In genomic region chr4:47926667-47927258, GRCh38 we compare ENCODE assay signal across 8 cellular contexts. TPM values are rescaled to one million over a fixed set of nuclear protein-coding genes. Genes with fewer than 3 reads are reported as not detected.
DNase-seq lines count a peak whose midpoint lies in the region; ATAC-seq and TF ChIP-seq lines count a peak whose summit lies in the region.

No MANE protein-coding gene starts in this region.

- H3K27ac Mint-ChIP-seq in activated naive CD8-positive, alpha-beta T cell treated with anti-CD3 and anti-CD28 coated beads for 36 hours: no peak overlapping the region

- H3K27me3 ChIP-seq in left ventricle myocardium inferior (ENCODE audit: low read depth): peaks cover 29% of the 10 kb centered on the region
- H3K27me3 ChIP-seq in psoas muscle (ENCODE audit: insufficient read depth in 3 of 3, low read length in 2 of 3): peaks cover 0 to 6% (median 0%) of the 10 kb centered on the region in 3 donors

- no peaks in the 10 kb centered on the region for H3K9me3 Mint-ChIP-seq in activated naive CD8-positive, alpha-beta T cell treated with anti-CD3 and anti-CD28 coated beads for 36 hours

- H3K4me3 ChIP-seq in left ventricle myocardium inferior (peak overlapping the region; percentile 30), psoas muscle (no peak overlapping the region)

- H3K36me3 Mint-ChIP-seq in activated naive CD8-positive, alpha-beta T cell treated with anti-CD3 and anti-CD28 coated beads for 36 hours: no peaks in the 10 kb centered on the region

- H3K9me3 ChIP-seq in left ventricle myocardium inferior (replicated peaks) (no peaks in the 10 kb centered on the region), psoas muscle (no peaks in the 10 kb centered on the region)

- H3K27ac ChIP-seq in left ventricle myocardium inferior (replicated peaks) (no peak overlapping the region), psoas muscle (no peak overlapping the region)

- TF ChIP-seq CTCF in left ventricle myocardium inferior (IDR thresholded peaks at IDR 0.05; ENCODE audit: borderline replicate concordance) (peak; percentile 69), psoas muscle (IDR thresholded peaks at IDR 0.05) (peak; percentile 66)

- intact Hi-C loops in left ventricle myocardium inferior (cut with micrococcal nuclease): no loop called here
- intact Hi-C loops in psoas muscle (cut with DNase I): loop anchor here (2.0 to 5.0 kb wide), 2 partner anchors 158 to 161 kb away; no protein-coding TSS in a partner anchor

- peaks cover 4% of the 10 kb centered on the region for H3K4me1 ChIP-seq in left ventricle myocardium inferior
- H3K4me1 ChIP-seq in psoas muscle: no peaks in the 10 kb centered on the region

- H3K4me3 Mint-ChIP-seq in activated naive CD8-positive, alpha-beta T cell treated with anti-CD3 and anti-CD28 coated beads for 36 hours: peak overlapping the region; percentile 9

- peak; percentile 91 for ATAC-seq in GM19452 (IDR thresholded peaks at IDR 0.05; ENCODE audit: unreplicated experiment)
- ATAC-seq in HG03469 (IDR thresholded peaks at IDR 0.05; ENCODE audit: unreplicated experiment): peak; percentile 95
- ATAC-seq in psoas muscle: peak; percentile 54 to 86 (median 78)

- 9 to 10% (median 10%) methylated on average over 15 of the region's 15 CpGs for WGBS in psoas muscle, 3 donors

- H3K27me3 Mint-ChIP-seq in activated naive CD8-positive, alpha-beta T cell treated with anti-CD3 and anti-CD28 coated beads for 36 hours: peaks cover 20% of the 10 kb centered on the region

- no peaks in the 10 kb centered on the region for H3K36me3 ChIP-seq in left ventricle myocardium inferior
- H3K36me3 ChIP-seq in psoas muscle (ENCODE audit: insufficient read depth in 1 of 2, low read depth in 1 of 2): no peaks in the 10 kb centered on the region

- peaks cover 9% of the 10 kb centered on the region for H3K4me1 Mint-ChIP-seq in activated naive CD8-positive, alpha-beta T cell treated with anti-CD3 and anti-CD28 coated beads for 36 hours

- DNase-seq in D341Med (ENCODE audit: low spot score) (peak; percentile 77), SHP77 (lab: John Stamatoyannopoulos, UW) (peak; percentile 23 to 45), left ventricle myocardium inferior (no peak), psoas muscle (peak in 1 of 2 donors; percentile 15), SKM-1 (lab: John Stamatoyannopoulos, UW; ENCODE audit: unreplicated experiment) (no peak)
- peak; percentile 47 for DNase-seq in activated naive CD8-positive, alpha-beta T cell treated with anti-CD3 and anti-CD28 coated beads for 36 hours

RNA-seq across cellular contexts. Expression of gene NFXL1, which starts 12.4 kb away (rescaled TPM):
- 10 to 100 TPM; 13.2 to 14.4 TPM for total RNA-seq in activated naive CD8-positive, alpha-beta T cell treated with anti-CD3 and anti-CD28 coated beads for 36 hours
- 4.8 TPM for total RNA-seq in left ventricle myocardium inferior
- total RNA-seq in psoas muscle: 1 to 10 TPM; 4.4 to 6.0 (median 5.4) TPM
- polyA plus RNA-seq in psoas muscle: 1 to 10 TPM; 3.1 to 4.9 (median 3.2) TPM

Comparison
In these comparisons a context has a peak if more than half of its experiments do, and no peak if none do; other contexts are left out.
1. DNase-seq: peak in D341Med (single experiment), SHP77 (2 of 2) and activated naive CD8-positive, alpha-beta T cell treated with anti-CD3 and anti-CD28 coated beads for 36 hours (single experiment); none in left ventricle myocardium inferior (single experiment) and SKM-1 (single experiment).
2. Peak in every context shown above with its lines, with median percentiles within 50 percentile points of each other: ATAC-seq.